Comparison of ENCODE assay signal across 17 cellular contexts in genomic region chr9:135282808-135283207, GRCh38.
"Had no signal": no experiment of that assay in that cellular context is flagged by ENCODE, and none has a peak within 500 bp of the region (broad histone marks: within the 10 kb centered on the region; RNA-seq: fewer than 3 reads in every experiment).

No MANE protein-coding gene starts in this region.

- H3K27me3 ChIP-seq: dorsolateral prefrontal cortex, neutrophil, pancreas, upper lobe of right lung had no signal

- H3K4me2 ChIP-seq: smooth muscle cell had no signal

- H3K36me3 ChIP-seq: lower lobe of right lung, neutrophil, pancreas, suprapubic skin, transverse colon, upper lobe of right lung, uterus had no signal

- H3K4me3 ChIP-seq: lower lobe of right lung, pancreas, smooth muscle cell, suprapubic skin, transverse colon, upper lobe of right lung, uterus had no signal

- H3K9me3 ChIP-seq: lower lobe of right lung, neutrophil, pancreas, suprapubic skin, transverse colon, upper lobe of right lung, uterus had no signal

- ATAC-seq: natural killer cell; stimulated activated naive CD8-positive, alpha-beta T cell treated with anti-CD3 and anti-CD28 coated beads, Interleukin-15, amount 100 ng/mL, for 72 hours had no signal

- DNase-seq: dorsolateral prefrontal cortex; effector CD4-positive, alpha-beta T cell; lower lobe of right lung; natural killer cell; stimulated activated CD4-positive, alpha-beta T cell treated with anti-CD3 and anti-CD28 coated beads, Interleukin-12 subunit alpha, Interleukin-12 subunit beta, amount 100 ng/mL, for 4 hours; stimulated activated CD4-positive, alpha-beta T cell treated with anti-CD3 and anti-CD28 coated beads, Interleukin-1b, Interleukin-23, amount 100 ng/mL, for 48 hours; stimulated activated CD4-positive, alpha-beta T cell treated with anti-CD3 and anti-CD28 coated beads, Interleukin-4, amount 100 ng/mL, for 1 hour; stimulated activated CD8-positive, alpha-beta memory T cell treated with anti-CD3 and anti-CD28 coated beads, Interleukin-4, amount 100 ng/mL, for 48 hours; stimulated activated naive CD4-positive, alpha-beta T cell; stimulated activated naive CD8-positive, alpha-beta T cell treated with anti-CD3 and anti-CD28 coated beads, Interleukin-15, amount 100 ng/mL, for 72 hours; transverse colon; upper lobe of right lung; uterus had no signal

- H3K4me1 Mint-ChIP-seq: natural killer cell had no signal

- H3K27ac ChIP-seq: lower lobe of right lung, neutrophil, suprapubic skin, transverse colon, upper lobe of right lung, uterus had no signal

- H3K27ac Mint-ChIP-seq: natural killer cell; stimulated activated naive CD8-positive, alpha-beta T cell treated with anti-CD3 and anti-CD28 coated beads, Interleukin-15, amount 100 ng/mL, for 72 hours had no signal

- H3K36me3 Mint-ChIP-seq: natural killer cell had no signal

- H3K27me3 Mint-ChIP-seq: stimulated activated naive CD8-positive, alpha-beta T cell treated with anti-CD3 and anti-CD28 coated beads, Interleukin-15, amount 100 ng/mL, for 72 hours had no signal

- H3K4me3 Mint-ChIP-seq: natural killer cell; stimulated activated naive CD8-positive, alpha-beta T cell treated with anti-CD3 and anti-CD28 coated beads, Interleukin-15, amount 100 ng/mL, for 72 hours had no signal
